Comparison of ENCODE assay signal across 24 cellular contexts in the genomic region with DNA sequence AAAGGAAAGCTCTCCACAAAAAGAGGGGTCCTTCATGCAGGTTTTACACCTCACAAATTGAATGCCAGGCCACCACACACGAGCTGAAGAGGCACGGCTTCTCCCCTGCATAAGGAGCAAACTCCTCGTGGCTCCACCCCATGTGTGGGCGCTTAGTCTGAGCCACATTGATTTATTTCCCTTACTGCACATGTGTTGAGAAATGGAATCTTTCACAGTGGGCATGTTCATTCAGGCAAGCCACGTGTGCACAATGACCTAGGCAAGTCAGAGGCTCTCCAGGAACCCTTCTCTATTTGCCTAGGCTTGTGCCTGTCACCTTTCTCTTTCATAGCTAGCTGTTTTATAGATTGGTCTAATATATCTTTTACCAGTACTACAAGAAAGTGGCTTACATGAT.
DNase-seq lines count a peak whose midpoint lies in the region; ATAC-seq, FAIRE-seq and TF ChIP-seq lines count a peak whose summit lies in the region.
"Had no signal": no experiment of that assay in that cellular context is flagged by ENCODE, and none has a peak within 500 bp of the region (broad histone marks: within the 10 kb centered on the region; RNA-seq: fewer than 3 reads in every experiment).

No MANE protein-coding gene starts in this region.

- H3K9me3 ChIP-seq in mucosa of descending colon (no peaks in the 10 kb centered on the region), HepG2 (ENCODE audit: low read length) (no peaks in the 10 kb centered on the region), A673 (ENCODE audit: low read depth, low read length, poor library complexity, severe bottlenecking) (no peaks in the 10 kb centered on the region)

- no peaks in the 10 kb centered on the region for H4K20me1 ChIP-seq in HepG2 (ENCODE audit: insufficient read depth, low read length)

- TF ChIP-seq CTCF in fibroblast of mammary gland (conservative IDR thresholded peaks at IDR 0.05; ENCODE audit: control insufficient read depth, insufficient read depth, low read depth, low read length) (no peak), mucosa of descending colon (IDR thresholded peaks at IDR 0.05) (no peak), HepG2 (CRISPR knock-in tag; IDR thresholded peaks at IDR 0.05) (no peak), A673 (conservative IDR thresholded peaks at IDR 0.05; ENCODE audit: low read depth, low read length) (no peak)

- DNase-seq in HPDE6-E6E7 (ENCODE audit: extremely low spot score) (peak; percentile 8), amniotic epithelial cell (ENCODE audit: low read depth) (peak; percentile 74), fibroblast of mammary gland (ENCODE audit: low read depth) (peak; percentile 62), mucosa of descending colon (no peak), HepG2 (ENCODE audit: low spot score) (no peak), A673 (ENCODE audit: low spot score) (no peak)
- DNase-seq in stimulated activated naive CD4-positive, alpha-beta T cell treated with Interleukin-2 at 50 U/mL for 16 hours (lab: John Stamatoyannopoulos, UW) = no peak
- DNase-seq: AML-193; C1 segment of cervical spinal cord; CD8-positive, alpha-beta T cell; DND-41; MM.1S; NCI-H1048; NCI-H1417 treated with DMSO at 0.1 percent for 48 hours; NCI-H187; NCI-H2107; NCI-H69; PC-9 had no signal

- H3K4me1 ChIP-seq in mucosa of descending colon (ENCODE audit: low read depth) (peaks cover 7% of the 10 kb centered on the region), HepG2 (ENCODE audit: insufficient read depth, low read length) (no peaks in the 10 kb centered on the region), A673 (ENCODE audit: insufficient read depth, low read length, poor library complexity, severe bottlenecking) (no peaks in the 10 kb centered on the region)

- intact Hi-C loops in mucosa of descending colon (cut with DNase I, micrococcal nuclease) (no loop called here), HepG2 (cut with micrococcal nuclease; ENCODE audit: unreplicated experiment) (no loop called here), A673 (cut with micrococcal nuclease; ENCODE audit: unreplicated experiment) (no loop called here)

- no peak overlapping the region for H2AFZ ChIP-seq in HepG2 (ENCODE audit: low read length)
- H2AFZ ChIP-seq: PC-9 had no signal

- TF ChIP-seq RAD21 in HepG2 (CRISPR knock-in tag; IDR thresholded peaks at IDR 0.05) = no peak

- POLR2A ChIA-PET in HepG2 (lab: Yijun Ruan, JAX) (no interaction called here), A673 (lab: Charles Lee; ENCODE audit: low non-redundant PET) (no interaction called here)

- TF ChIP-seq EP300 in HepG2 (IDR thresholded peaks at IDR 0.05; ENCODE audit: low read depth in 2 of 2, low read length in 2 of 2) (no peak), HepG2 (CRISPR knock-in tag; IDR thresholded peaks at IDR 0.05; ENCODE audit: borderline replicate concordance) (no peak)

- no peak overlapping the region for H3K27ac ChIP-seq in HepG2 (ENCODE audit: extremely low read length, insufficient read depth, low read length)
- H3K27ac ChIP-seq in A673 (ENCODE audit: low read depth, low read length, poor library complexity, severe bottlenecking) = no peak overlapping the region
- H3K27ac ChIP-seq: PC-9 had no signal

- in situ Hi-C loops in HepG2 (cut with HindIII; ENCODE audit: extremely low pct_ligation_motif_present, low pct_unique_long_range_greater_than_20kb) = no loop called here

- no peak for TF ChIP-seq POLR2A in HepG2 (IDR thresholded peaks at IDR 0.05; ENCODE audit: insufficient read depth in 1 of 2, low read depth in 2 of 2, low read length in 2 of 2)

- 93% methylated on average over 5 of the region's 5 CpGs for WGBS in HepG2 (ENCODE audit: low lambda C conversion rate)

- no peak overlapping the region for H3K4me3 ChIP-seq in fibroblast of mammary gland (ENCODE audit: control insufficient read depth, low read depth, low read length)
- no peak overlapping the region for H3K4me3 ChIP-seq in mucosa of descending colon
- H3K4me3 ChIP-seq in HepG2 (replicated peaks in 1 of 3; ENCODE audit: insufficient read depth in 1 of 3, low read depth in 2 of 3, low read length in 3 of 3) = no peak overlapping the region
- H3K4me3 ChIP-seq in A673 (ENCODE audit: low read depth, low read length, poor library complexity, severe bottlenecking) = no peak overlapping the region
- H3K4me3 ChIP-seq: K562, PC-9 had no signal

- no peak overlapping the region for H3K4me2 ChIP-seq in HepG2 (ENCODE audit: low read depth, low read length)
- H3K4me2 ChIP-seq: PC-9 had no signal

- no peak overlapping the region for H3K9ac ChIP-seq in HepG2 (ENCODE audit: insufficient read depth, low read depth, low read length)

- H3K36me3 ChIP-seq in mucosa of descending colon (ENCODE audit: low read depth) = no peaks in the 10 kb centered on the region
- peaks cover 7 to 24% of the 10 kb centered on the region in 2 experiments; a peak in 4 of 5 replicates for H3K36me3 ChIP-seq in HepG2 (replicated peaks in 1 of 2; ENCODE audit: control insufficient read depth in 1 of 2, insufficient read depth in 2 of 2, low read length in 2 of 2)
- peaks cover 4% of the 10 kb centered on the region for H3K36me3 ChIP-seq in A673 (ENCODE audit: insufficient read depth, low read length, poor library complexity, severe bottlenecking)

- peak; percentile 33 for ATAC-seq in mucosa of descending colon
- ATAC-seq in HepG2 = no peak
- no peak for ATAC-seq in HG02870 (IDR thresholded peaks at IDR 0.05; ENCODE audit: unreplicated experiment)
- ATAC-seq: CD8-positive, alpha-beta T cell; HCT116; K562; SK-N-SH treated with all-trans-retinoic acid at 6 μM for 48 hours had no signal

- CTCF ChIA-PET in HepG2 (lab: Yijun Ruan, JAX; ENCODE audit: low intra/inter-chr PET ratio, low total read pairs) (no interaction called here), A673 (lab: Charles Lee) (no interaction called here)

- H3K79me2 ChIP-seq in HepG2 (ENCODE audit: insufficient read depth, low read length) = no peaks in the 10 kb centered on the region

- FAIRE-seq in HepG2 (lab: Jason Lieb, UNC) = no peak
- FAIRE-seq: GM12891, H1, K562 had no signal

- BruUV-seq in HepG2 (replicated peaks; lab: Mats Ljungman, UMichigan) (no TSS peak), A673 (replicated peaks; lab: Mats Ljungman, UMichigan) (no TSS peak)

- H3K27me3 ChIP-seq in HepG2 (ENCODE audit: control insufficient read depth in 1 of 2, insufficient read depth in 2 of 2, low read length in 2 of 2) = no peaks in the 10 kb centered on the region
- H3K27me3 ChIP-seq in A673 (replicated peaks; ENCODE audit: insufficient read depth, low read depth, low read length, poor library complexity) = no peaks in the 10 kb centered on the region

TF ChIP-seq in HepG2, 621 proteins besides CTCF, POLR2A, EP300 and RAD21:
- TF ChIP-seq, protein P1, sequence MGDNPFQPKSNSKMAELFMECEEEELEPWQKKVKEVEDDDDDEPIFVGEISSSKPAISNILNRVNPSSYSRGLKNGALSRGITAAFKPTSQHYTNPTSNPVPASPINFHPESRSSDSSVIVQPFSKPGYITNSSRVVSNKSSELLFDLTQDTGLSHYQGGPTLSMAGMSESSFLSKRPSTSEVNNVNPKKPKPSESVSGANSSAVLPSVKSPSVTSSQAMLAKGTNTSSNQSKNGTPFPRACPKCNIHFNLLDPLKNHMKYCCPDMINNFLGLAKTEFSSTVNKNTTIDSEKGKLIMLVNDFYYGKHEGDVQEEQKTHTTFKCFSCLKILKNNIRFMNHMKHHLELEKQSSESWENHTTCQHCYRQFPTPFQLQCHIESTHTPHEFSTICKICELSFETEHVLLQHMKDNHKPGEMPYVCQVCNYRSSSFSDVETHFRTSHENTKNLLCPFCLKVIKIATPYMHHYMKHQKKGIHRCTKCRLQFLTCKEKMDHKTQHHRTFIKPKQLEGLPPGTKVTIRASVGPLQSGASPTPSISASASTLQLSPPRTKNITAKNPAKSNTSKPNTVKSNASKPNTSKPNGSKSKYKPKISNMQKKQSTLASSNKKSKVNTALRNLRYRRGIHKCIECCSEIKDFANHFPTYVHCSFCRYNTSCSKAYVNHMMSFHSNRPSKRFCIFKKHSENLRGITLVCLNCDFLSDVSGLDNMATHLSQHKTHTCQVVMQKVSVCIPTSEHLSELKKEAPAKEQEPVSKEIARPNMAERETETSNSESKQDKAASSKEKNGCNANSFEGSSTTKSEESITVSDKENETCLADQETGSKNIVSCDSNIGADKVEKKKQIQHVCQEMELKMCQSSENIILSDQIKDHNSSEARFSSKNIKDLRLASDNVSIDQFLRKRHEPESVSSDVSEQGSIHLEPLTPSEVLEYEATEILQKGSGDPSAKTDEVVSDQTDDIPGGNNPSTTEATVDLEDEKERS (CRISPR knock-in tag; IDR thresholded peaks at IDR 0.05) = no peak
- TF ChIP-seq ELF3 (CRISPR knock-in tag; IDR thresholded peaks at IDR 0.05) = no peak
- TF ChIP-seq RBFOX2 (IDR thresholded peaks at IDR 0.05; ENCODE audit: low read depth, low read length) = no peak
- no peak for TF ChIP-seq MAZ (IDR thresholded peaks at IDR 0.05; ENCODE audit: borderline replicate concordance, low read depth, low read length)
- TF ChIP-seq MAZ (CRISPR knock-in tag; IDR thresholded peaks at IDR 0.05; ENCODE audit: low read depth) = no peak
- no peak for TF ChIP-seq JUND (CRISPR knock-in tag; IDR thresholded peaks at IDR 0.05)
- TF ChIP-seq PAX8 (CRISPR knock-in tag; IDR thresholded peaks at IDR 0.05; ENCODE audit: borderline replicate concordance) = no peak
- TF ChIP-seq, protein P2, sequence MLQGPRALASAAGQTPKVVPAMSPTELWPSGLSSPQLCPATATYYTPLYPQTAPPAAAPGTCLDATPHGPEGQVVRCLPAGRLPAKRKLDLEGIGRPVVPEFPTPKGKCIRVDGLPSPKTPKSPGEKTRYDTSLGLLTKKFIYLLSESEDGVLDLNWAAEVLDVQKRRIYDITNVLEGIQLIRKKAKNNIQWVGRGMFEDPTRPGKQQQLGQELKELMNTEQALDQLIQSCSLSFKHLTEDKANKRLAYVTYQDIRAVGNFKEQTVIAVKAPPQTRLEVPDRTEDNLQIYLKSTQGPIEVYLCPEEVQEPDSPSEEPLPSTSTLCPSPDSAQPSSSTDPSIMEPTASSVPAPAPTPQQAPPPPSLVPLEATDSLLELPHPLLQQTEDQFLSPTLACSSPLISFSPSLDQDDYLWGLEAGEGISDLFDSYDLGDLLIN (CRISPR knock-in tag; IDR thresholded peaks at IDR 0.05; ENCODE audit: borderline replicate concordance) = no peak
- no peak for TF ChIP-seq ZFP1 (CRISPR knock-in tag; IDR thresholded peaks at IDR 0.05)

Comparison
In these comparisons a context has a peak if more than half of its experiments do, and no peak if none do; other contexts are left out.
1. DNase-seq: peak in HPDE6-E6E7 (single experiment), amniotic epithelial cell (single experiment) and fibroblast of mammary gland (single experiment); none in mucosa of descending colon (0 of 3), HepG2 (single experiment), A673 (single experiment) and stimulated activated naive CD4-positive, alpha-beta T cell treated with Interleukin-2 at 50 U/mL for 16 hours (single experiment).